In the genomic region with DNA sequence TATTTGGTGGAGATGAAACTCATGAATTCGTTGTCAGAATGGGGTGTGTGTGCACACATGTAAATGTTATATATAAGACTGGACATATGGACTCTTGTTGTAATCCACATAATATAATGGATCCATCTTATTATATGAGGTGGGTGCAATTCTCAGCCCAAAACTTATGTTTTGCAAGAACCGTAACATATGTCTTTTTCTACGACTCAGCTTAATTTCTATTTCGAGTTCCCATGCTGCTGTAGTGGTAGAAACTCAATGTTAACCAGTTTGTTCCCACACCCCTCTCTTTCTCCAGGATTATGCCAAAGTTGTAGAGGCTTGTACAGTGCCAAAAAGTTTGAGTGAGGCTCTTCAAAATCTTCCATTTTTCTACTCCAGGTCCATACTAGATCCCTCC, we compare ENCODE assay signal across 4 cellular contexts.
A peak's percentile ranks its signal among the peaks of the same experiment; 100 is the strongest.
TF ChIP-seq lines count a peak whose summit lies in the region.

No MANE protein-coding gene starts in this region.

TF ChIP-seq in HepG2, 621 proteins besides CTCF, POLR2A, EP300 and RAD21:
- peak; percentile 79 to 90 for TF ChIP-seq MAFK (conservative IDR thresholded peaks at IDR 0.05 in 1 of 2, IDR thresholded peaks at IDR 0.05 in 1 of 2; ENCODE audit: low read length in 2 of 2)
- peak; percentile 84 for TF ChIP-seq MAFF (IDR thresholded peaks at IDR 0.05; ENCODE audit: low read depth, low read length)
- TF ChIP-seq, protein P1, sequence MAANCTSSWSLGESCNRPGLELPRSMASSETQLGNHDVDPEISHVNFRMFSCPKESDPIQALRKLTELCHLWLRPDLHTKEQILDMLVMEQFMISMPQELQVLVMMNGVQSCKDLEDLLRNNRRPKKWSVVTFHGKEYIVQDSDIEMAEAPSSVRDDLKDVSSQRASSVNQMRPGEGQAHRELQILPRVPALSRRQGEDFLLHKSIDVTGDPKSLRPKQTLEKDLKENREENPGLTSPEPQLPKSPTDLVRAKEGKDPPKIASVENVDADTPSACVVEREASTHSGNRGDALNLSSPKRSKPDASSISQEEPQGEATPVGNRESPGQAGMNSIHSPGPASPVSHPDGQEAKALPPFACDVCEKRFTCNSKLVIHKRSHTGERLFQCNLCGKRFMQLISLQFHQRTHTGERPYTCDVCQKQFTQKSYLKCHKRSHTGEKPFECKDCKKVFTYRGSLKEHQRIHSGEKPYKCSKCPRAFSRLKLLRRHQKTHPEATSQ (CRISPR knock-in tag; IDR thresholded peaks at IDR 0.05; ENCODE audit: borderline replicate concordance): no peak

TF ChIP-seq in A549, 52 proteins besides CTCF, POLR2A, EP300 and RAD21:
- TF ChIP-seq MAFK (IDR thresholded peaks at IDR 0.05; ENCODE audit: partially characterized antibody) (peak; percentile 60), ZSCAN20 (CRISPR knock-in tag; IDR thresholded peaks at IDR 0.05) (no peak)
TF ChIP-seq in A549: peak in this region for 1.

TF ChIP-seq in IMR-90, 13 proteins besides CTCF, POLR2A, EP300 and RAD21:
- no peak for TF ChIP-seq FOS (IDR thresholded peaks at IDR 0.05; ENCODE audit: low read depth, low read length)
- no peak for TF ChIP-seq MAZ (IDR thresholded peaks at IDR 0.05; ENCODE audit: borderline replicate concordance, low read depth, low read length)
- TF ChIP-seq MAFK (IDR thresholded peaks at IDR 0.05; ENCODE audit: low read depth, low read length): peak; percentile 58
TF ChIP-seq in IMR-90: peak in this region for 1.

TF ChIP-seq in K562, 482 proteins besides CTCF, POLR2A, EP300 and RAD21:
- TF ChIP-seq, protein P2, sequence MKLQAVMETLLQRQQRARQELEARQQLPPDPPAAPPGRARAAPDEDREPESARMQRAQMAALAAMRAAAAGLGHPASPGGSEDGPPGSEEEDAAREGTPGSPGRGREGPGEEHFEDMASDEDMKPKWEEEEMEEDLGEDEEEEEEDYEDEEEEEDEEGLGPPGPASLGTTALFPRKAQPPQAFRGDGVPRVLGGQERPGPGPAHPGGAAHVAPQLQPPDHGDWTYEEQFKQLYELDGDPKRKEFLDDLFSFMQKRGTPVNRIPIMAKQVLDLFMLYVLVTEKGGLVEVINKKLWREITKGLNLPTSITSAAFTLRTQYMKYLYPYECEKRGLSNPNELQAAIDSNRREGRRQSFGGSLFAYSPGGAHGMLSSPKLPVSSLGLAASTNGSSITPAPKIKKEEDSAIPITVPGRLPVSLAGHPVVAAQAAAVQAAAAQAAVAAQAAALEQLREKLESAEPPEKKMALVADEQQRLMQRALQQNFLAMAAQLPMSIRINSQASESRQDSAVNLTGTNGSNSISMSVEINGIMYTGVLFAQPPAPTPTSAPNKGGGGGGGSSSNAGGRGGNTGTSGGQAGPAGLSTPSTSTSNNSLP (IDR thresholded peaks at IDR 0.05; ENCODE audit: borderline replicate concordance, low read depth, low read length): no peak
- TF ChIP-seq ETV5 (CRISPR knock-in tag; IDR thresholded peaks at IDR 0.05; ENCODE audit: low read depth) (no peak), MAFF (IDR thresholded peaks at IDR 0.05; ENCODE audit: low read length) (0 out of 2 replicates have a peak, but pooled peaks have one; percentile 4), ETV6 (IDR thresholded peaks at IDR 0.05; ENCODE audit: borderline replicate concordance in 1 of 2, low read depth in 2 of 2, low read length in 1 of 2) (no peak), ETV6 (CRISPR knock-in tag; IDR thresholded peaks at IDR 0.05; ENCODE audit: borderline replicate concordance) (no peak), ZNF316 (IDR thresholded peaks at IDR 0.05) (peak; percentile 47; the same call in 1 of the 2 replicates), NCOA2 (IDR thresholded peaks at IDR 0.05; ENCODE audit: partially characterized antibody in 2 of 2) (no peak)
- TF ChIP-seq, protein P3, sequence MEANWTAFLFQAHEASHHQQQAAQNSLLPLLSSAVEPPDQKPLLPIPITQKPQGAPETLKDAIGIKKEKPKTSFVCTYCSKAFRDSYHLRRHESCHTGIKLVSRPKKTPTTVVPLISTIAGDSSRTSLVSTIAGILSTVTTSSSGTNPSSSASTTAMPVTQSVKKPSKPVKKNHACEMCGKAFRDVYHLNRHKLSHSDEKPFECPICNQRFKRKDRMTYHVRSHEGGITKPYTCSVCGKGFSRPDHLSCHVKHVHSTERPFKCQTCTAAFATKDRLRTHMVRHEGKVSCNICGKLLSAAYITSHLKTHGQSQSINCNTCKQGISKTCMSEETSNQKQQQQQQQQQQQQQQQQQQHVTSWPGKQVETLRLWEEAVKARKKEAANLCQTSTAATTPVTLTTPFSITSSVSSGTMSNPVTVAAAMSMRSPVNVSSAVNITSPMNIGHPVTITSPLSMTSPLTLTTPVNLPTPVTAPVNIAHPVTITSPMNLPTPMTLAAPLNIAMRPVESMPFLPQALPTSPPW (CRISPR knock-in tag; IDR thresholded peaks at IDR 0.05): no peak
TF ChIP-seq in K562: peak in this region for 2.
